Comparison of ENCODE assay signal across 14 cellular contexts in genomic region chr7:65953890-65954289, GRCh38. TPM values are rescaled to one million over a fixed set of nuclear protein-coding genes. Genes with fewer than 3 reads are reported as not detected.
A peak's percentile ranks its signal among the peaks of the same experiment; 100 is the strongest.
DNase-seq lines count a peak whose midpoint lies in the region; ATAC-seq, FAIRE-seq and TF ChIP-seq lines count a peak whose summit lies in the region.
"Had no signal": no experiment of that assay in that cellular context is flagged by ENCODE, and none has a peak within 500 bp of the region (broad histone marks: within the 10 kb centered on the region; RNA-seq: fewer than 3 reads in every experiment).

No MANE protein-coding gene starts in this region.

- TF ChIP-seq EP300 in HepG2 (IDR thresholded peaks at IDR 0.05; ENCODE audit: low read depth in 2 of 2, low read length in 2 of 2) = no peak
- no peak for TF ChIP-seq EP300 in HepG2 (CRISPR knock-in tag; IDR thresholded peaks at IDR 0.05; ENCODE audit: borderline replicate concordance)

- peaks cover 0 to 5% (median under 1%) of the 10 kb centered on the region in 4 donors for H3K36me3 ChIP-seq in liver (ENCODE audit: control insufficient read depth in 4 of 4, insufficient read depth in 3 of 4, low read depth in 1 of 4, low read length in 3 of 4)
- peaks cover 4 to 27% of the 10 kb centered on the region in 2 experiments for H3K36me3 ChIP-seq in HepG2 (replicated peaks in 1 of 2; ENCODE audit: control insufficient read depth in 1 of 2, insufficient read depth in 2 of 2, low read length in 2 of 2)
- no peaks in the 10 kb centered on the region for H3K36me3 ChIP-seq in right lobe of liver

- 80% methylated on average over 12 of the region's 12 CpGs for WGBS in liver
- 95% methylated on average over 12 of the region's 12 CpGs for WGBS in HepG2 (ENCODE audit: low lambda C conversion rate)
- WGBS in right lobe of liver (ENCODE audit: insufficient coverage, low coverage, low lambda C conversion rate, missing lambda C conversion rate) = 87% methylated on average over 10 of the region's 12 CpGs

- peaks cover 9 to 48% (median 40%) of the 10 kb centered on the region in 4 donors for H3K4me1 ChIP-seq in liver (ENCODE audit: control insufficient read depth in 4 of 4, insufficient read depth in 4 of 4, low read length in 3 of 4)
- H3K4me1 ChIP-seq in HepG2 (ENCODE audit: insufficient read depth, low read length) = no peaks in the 10 kb centered on the region
- H3K4me1 ChIP-seq in right lobe of liver = peaks cover 0 to 53% (median 18%) of the 10 kb centered on the region in 4 donors

- H3K4me2 ChIP-seq in HepG2 (ENCODE audit: low read depth, low read length) = no peak overlapping the region

- in situ Hi-C loops in HepG2 (cut with HindIII; ENCODE audit: extremely low pct_ligation_motif_present, low pct_unique_long_range_greater_than_20kb) = no loop called here

- CTCF ChIA-PET in HepG2 (lab: Yijun Ruan, JAX; ENCODE audit: low intra/inter-chr PET ratio, low total read pairs) = no interaction called here

- POLR2A ChIA-PET in HepG2 (lab: Yijun Ruan, JAX) = no interaction called here

- H3K9me3 ChIP-seq in liver (ENCODE audit: control insufficient read depth in 4 of 4, low read length in 3 of 4) (no peaks in the 10 kb centered on the region), HepG2 (ENCODE audit: low read length) (no peaks in the 10 kb centered on the region), right lobe of liver (no peaks in the 10 kb centered on the region)

- H3K27ac ChIP-seq in liver (ENCODE audit: low read depth in 1 of 2, low read length in 2 of 2) (peak overlapping the region; percentile 85 to 97), HepG2 (ENCODE audit: extremely low read length, insufficient read depth, low read length) (no peak overlapping the region), right lobe of liver (peak overlapping the region in 2 of 3 donors; percentile 79 to 90)

- H3K4me3 ChIP-seq in liver (ENCODE audit: low read depth in 1 of 3, low read length in 3 of 3) = no peak overlapping the region
- H3K4me3 ChIP-seq in HepG2 (replicated peaks in 1 of 3; ENCODE audit: insufficient read depth in 1 of 3, low read depth in 2 of 3, low read length in 3 of 3) = no peak overlapping the region
- H3K4me3 ChIP-seq in right lobe of liver = no peak overlapping the region

- TF ChIP-seq RAD21 in liver (IDR thresholded peaks at IDR 0.05) (no peak), HepG2 (CRISPR knock-in tag; IDR thresholded peaks at IDR 0.05) (no peak)

- no peak for DNase-seq in HepG2 (ENCODE audit: low spot score)
- DNase-seq in ecto neural progenitor cell (ENCODE audit: low spot score) = peak; percentile 22
- DNase-seq in right lobe of liver = peak in 1 of 3 donors; percentile 47
- DNase-seq in ureter (ENCODE audit: low spot score) = peak; percentile 19
- no peak for DNase-seq in Ammon's horn (ENCODE audit: low spot score)
- DNase-seq in activated T-cell treated with anti-CD3 and anti-CD28 coated beads, Interleukin-2, amount 50 U/mL, for 1 hour = no peak
- DNase-seq: ACHN; C1 segment of cervical spinal cord; Calu3; CD4-positive, alpha-beta T cell; DMS 273 treated with DMSO at 0.1 percent for 48 hours had no signal

- no peak for FAIRE-seq in HepG2 (lab: Jason Lieb, UNC)

- H3K9ac ChIP-seq in liver (ENCODE audit: low read depth in 1 of 2, low read length in 2 of 2) (no peak overlapping the region), HepG2 (ENCODE audit: insufficient read depth, low read depth, low read length) (no peak overlapping the region)

- ATAC-seq in HepG2 = no peak
- ATAC-seq in right lobe of liver = peak; percentile 6 to 52 (median 30)
- ATAC-seq in HG02798 (IDR thresholded peaks at IDR 0.05; ENCODE audit: poor library complexity, unreplicated experiment) = no peak
- ATAC-seq: HCT116 had no signal

- no peak overlapping the region for H2AFZ ChIP-seq in HepG2 (ENCODE audit: low read length)

- intact Hi-C loops in HepG2 (cut with micrococcal nuclease; ENCODE audit: unreplicated experiment) = no loop called here
- intact Hi-C loops in right lobe of liver (cut with DNase I) = no loop called here

- BruUV-seq in HepG2 (replicated peaks; lab: Mats Ljungman, UMichigan) = no TSS peak

- TF ChIP-seq CTCF in liver (IDR thresholded peaks at IDR 0.05; ENCODE audit: low read depth, low read length, missing input control) (no peak), HepG2 (CRISPR knock-in tag; IDR thresholded peaks at IDR 0.05) (no peak), right lobe of liver (IDR thresholded peaks at IDR 0.05) (no peak)

- H3K79me2 ChIP-seq in HepG2 (ENCODE audit: insufficient read depth, low read length) = no peaks in the 10 kb centered on the region

- H4K20me1 ChIP-seq in HepG2 (ENCODE audit: insufficient read depth, low read length) = no peaks in the 10 kb centered on the region

- H3K27me3 ChIP-seq in liver (ENCODE audit: control insufficient read depth in 4 of 4, insufficient read depth in 4 of 4, low read length in 3 of 4) = no peaks in the 10 kb centered on the region
- H3K27me3 ChIP-seq in HepG2 (ENCODE audit: control insufficient read depth in 1 of 2, insufficient read depth in 2 of 2, low read length in 2 of 2) = no peaks in the 10 kb centered on the region
- no peaks in the 10 kb centered on the region for H3K27me3 ChIP-seq in right lobe of liver

- TF ChIP-seq POLR2A in HepG2 (IDR thresholded peaks at IDR 0.05; ENCODE audit: insufficient read depth in 1 of 2, low read depth in 2 of 2, low read length in 2 of 2) (no peak), right lobe of liver (IDR thresholded peaks at IDR 0.05) (no peak)

TF ChIP-seq in liver, 16 proteins besides CTCF, POLR2A, EP300 and RAD21 (continues in another document):
- TF ChIP-seq MAX (IDR thresholded peaks at IDR 0.05) (no peak), FOXA1 (IDR thresholded peaks at IDR 0.05) (no peak)

TF ChIP-seq in HepG2, 621 proteins besides CTCF, POLR2A, EP300 and RAD21 (continues in another document):
- TF ChIP-seq HHEX (CRISPR knock-in tag; IDR thresholded peaks at IDR 0.05) (no peak), ZSCAN20 (CRISPR knock-in tag; IDR thresholded peaks at IDR 0.05; ENCODE audit: borderline replicate concordance) (no peak), ZNF580 (CRISPR knock-in tag; IDR thresholded peaks at IDR 0.05; ENCODE audit: borderline replicate concordance, low read depth) (no peak), RBAK (CRISPR knock-in tag; IDR thresholded peaks at IDR 0.05) (no peak), MLXIP (CRISPR knock-in tag; IDR thresholded peaks at IDR 0.05; ENCODE audit: borderline replicate concordance) (no peak), YEATS2 (CRISPR knock-in tag; IDR thresholded peaks at IDR 0.05; ENCODE audit: borderline replicate concordance) (no peak), MED1 (CRISPR knock-in tag; IDR thresholded peaks at IDR 0.05) (no peak), ZNF329 (CRISPR knock-in tag; IDR thresholded peaks at IDR 0.05; ENCODE audit: low read depth) (no peak)

RNA-seq across cellular contexts. Expression of gene GUSB, which starts 28.1 kb away (rescaled TPM):
- total RNA-seq in liver = 10 to 100 TPM; 45.2 to 45.7 TPM
- 10 to 100 TPM; 60.4 to 94.7 TPM for polyA plus RNA-seq in liver
- total RNA-seq in HepG2 (2016; rRNA removed; fragmentation: Illumina TruSeq; extraction: Trizol) = 8.8 and 18.8 TPM in 2 replicates
- 11.7 and 12.8 TPM in 2 replicates for total RNA-seq in HepG2 (2016; cell fraction: cytosol; rRNA removed; fragmentation: Illumina TruSeq; extraction: Trizol; ENCODE audit: low read depth)
- total RNA-seq in HepG2 (2016; cell fraction: insoluble cytoplasmic fraction; rRNA removed; fragmentation: Illumina TruSeq; extraction: Trizol) = 7.4 and 20.2 TPM in 2 replicates
- 9.2 and 10.8 TPM in 2 replicates for total RNA-seq in HepG2 (2016; cell fraction: membrane; rRNA removed; fragmentation: Illumina TruSeq; extraction: Trizol)
- 26.0 and 31.3 TPM in 2 replicates for total RNA-seq in HepG2 (2016; cell fraction: nucleus; rRNA removed; fragmentation: Illumina TruSeq; extraction: Trizol)
- polyA plus RNA-seq in HepG2 (2011; rRNA removed) = 57.6 and 60.0 TPM in 2 replicates
- 46.9 and 57.2 TPM in 2 replicates for polyA plus RNA-seq in HepG2 (2011; cell fraction: cytosol; rRNA removed)
- 214 and 218 TPM in 2 replicates for polyA plus RNA-seq in HepG2 (2011; cell fraction: nucleus; rRNA removed)
- polyA plus RNA-seq in HepG2 (2012) = 46.7 and 48.2 TPM in 2 replicates
- 9.4 and 10.5 TPM in 2 replicates for polyA plus RNA-seq in HepG2 (2016; cell fraction: cytosol; fragmentation: Illumina TruSeq; extraction: Trizol; ENCODE audit: low read depth)
- polyA plus RNA-seq in HepG2 (2016; cell fraction: insoluble cytoplasmic fraction; fragmentation: Illumina TruSeq; extraction: Trizol; ENCODE audit: low read depth) = 14.4 and 16.6 TPM in 2 replicates
- 10.4 and 12.2 TPM in 2 replicates for polyA plus RNA-seq in HepG2 (2016; cell fraction: membrane; fragmentation: Illumina TruSeq; extraction: Trizol; ENCODE audit: low read depth)
- polyA plus RNA-seq in HepG2 (2016; cell fraction: nucleus; fragmentation: Illumina TruSeq; extraction: Trizol; ENCODE audit: insufficient read depth, low read depth) = 88.4 and 99.7 TPM in 2 replicates
- 85.0 and 99.2 TPM in 2 replicates for polyA minus RNA-seq in HepG2 (2011; rRNA and poly(A)+ RNA removed; ENCODE audit: low replicate concordance)
- 18.2 and 24.4 TPM in 2 replicates for polyA minus RNA-seq in HepG2 (2011; cell fraction: cytosol; rRNA and poly(A)+ RNA removed)
- polyA minus RNA-seq in HepG2 (2011; cell fraction: nucleus; rRNA and poly(A)+ RNA removed) = 23.9 and 27.4 TPM in 2 replicates
- total RNA-seq in right lobe of liver = 10 to 100 TPM; 49.1 to 87.2 (median 67.7) TPM
- total RNA-seq in ureter = 48.7 TPM

Comparison
In these comparisons a context has a peak if more than half of its experiments do, and no peak if none do; other contexts are left out.
1. ATAC-seq: peak in right lobe of liver (4 of 4); none in HepG2 (single experiment) and HG02798 (single experiment).
2. DNase-seq: peak in ecto neural progenitor cell (single experiment) and ureter (single experiment); none in HepG2 (single experiment), Ammon's horn (single experiment) and activated T-cell treated with anti-CD3 and anti-CD28 coated beads, Interleukin-2, amount 50 U/mL, for 1 hour (single experiment).